ENCODE assay signal across 18 cellular contexts in genomic region chr10:132974886-132975881, GRCh38. TPM values are rescaled to one million over a fixed set of nuclear protein-coding genes. Genes with fewer than 3 reads are reported as not detected.
A peak's percentile ranks its signal among the peaks of the same experiment; 100 is the strongest.
DNase-seq lines count a peak whose midpoint lies in the region; ATAC-seq and TF ChIP-seq lines count a peak whose summit lies in the region.
"Had no signal": no experiment of that assay in that cellular context is flagged by ENCODE, and none has a peak within 500 bp of the region (broad histone marks: within the 10 kb centered on the region; RNA-seq: fewer than 3 reads in every experiment).

No MANE protein-coding gene starts in this region.

- H4K91ac ChIP-seq in IMR-90 (ENCODE audit: insufficient read depth, low read depth, low read length), result no peak overlapping the region

- TF ChIP-seq RAD21 in IMR-90 (IDR thresholded peaks at IDR 0.05; ENCODE audit: low read length), result no peak

- no peak for TF ChIP-seq POLR2A in IMR-90 (IDR thresholded peaks at IDR 0.05; ENCODE audit: low read depth, low read length)

- no peaks in the 10 kb centered on the region for H3K9me3 ChIP-seq in IMR-90 (ENCODE audit: control insufficient read depth, insufficient read depth, low read length)
- H3K9me3 ChIP-seq: neutrophil had no signal

- no peak overlapping the region for H2AK5ac ChIP-seq in IMR-90 (ENCODE audit: low read depth, low read length)

- H3K4me1 ChIP-seq in IMR-90 (ENCODE audit: control insufficient read depth, insufficient read depth, low read length), result no peaks in the 10 kb centered on the region

- H2AK9ac ChIP-seq in IMR-90 (replicated peaks; ENCODE audit: low read depth, low read length, poor library complexity), result peak overlapping the region; percentile 5

- TF ChIP-seq CTCF in IMR-90 (conservative IDR thresholded peaks at IDR 0.05; ENCODE audit: low read depth, low read length) (no peak), fibroblast of the aortic adventitia (IDR thresholded peaks at IDR 0.05; ENCODE audit: insufficient read depth, low read length) (no peak)

- no peak overlapping the region for H3K18ac ChIP-seq in IMR-90 (ENCODE audit: low read depth, low read length)

- no peak overlapping the region for H4K5ac ChIP-seq in IMR-90 (ENCODE audit: low read depth, low read length)

- no peaks in the 10 kb centered on the region for H3K4me1 Mint-ChIP-seq in activated T-helper 1 cell treated with anti-CD3 and anti-CD28 coated beads, Interleukin-12 subunit alpha, Interleukin-12 subunit beta, Interleukin-2, Interleukin-4 antibody, amounts not matched to agents 30 ng/mL and 10 ng/mL and 1 ng/mL, durations not matched to agents 14 hours and 24 hours and 36 hours (ENCODE audit: low read depth)

- no peak for ATAC-seq in activated CD4-positive, CD25-positive, alpha-beta regulatory T cell treated with anti-CD3 and anti-CD28 coated beads, Interleukin-2, amount 50 U/mL, for 24 hours
- ATAC-seq in IMR-90 (ENCODE audit: low read depth) (no peak; the same call in 1 of the 2 replicates), GM18519 (IDR thresholded peaks at IDR 0.05; ENCODE audit: low FRiP score, unreplicated experiment) (no peak)

- no peaks in the 10 kb centered on the region for H3K36me3 ChIP-seq in IMR-90 (ENCODE audit: control insufficient read depth, insufficient read depth, low read length)
- H3K36me3 ChIP-seq: neutrophil had no signal

- H2BK20ac ChIP-seq in IMR-90 (ENCODE audit: low read depth, low read length), result no peak overlapping the region

- H3K4me3 ChIP-seq in IMR-90 (ENCODE audit: insufficient read depth, low read depth, low read length), result no peak overlapping the region
- H3K4me3 ChIP-seq in fibroblast of the aortic adventitia (ENCODE audit: low read depth, low read length), result no peak overlapping the region

- no peak overlapping the region for H2BK120ac ChIP-seq in IMR-90 (ENCODE audit: low read depth, low read length)

- H3K79me1 ChIP-seq in IMR-90 (ENCODE audit: low read depth in 1 of 2, low read length in 2 of 2), result no peaks in the 10 kb centered on the region

- peaks cover 49% of the 10 kb centered on the region for H3K27me3 ChIP-seq in IMR-90 (ENCODE audit: control insufficient read depth, insufficient read depth, low read length)

- H3K9me1 ChIP-seq in IMR-90 (ENCODE audit: insufficient read depth, low read length), result no peaks in the 10 kb centered on the region

- H3K9ac ChIP-seq in IMR-90 (ENCODE audit: low read depth, low read length), result no peak overlapping the region

- dilution Hi-C loops in IMR-90 (cut with HindIII; ENCODE audit: low sequenced_read_pairs, unreplicated experiment), result no loop called here

- H4K20me1 ChIP-seq in IMR-90 (ENCODE audit: insufficient read depth, low read length), result no peaks in the 10 kb centered on the region

- no peak overlapping the region for H3K4me3 Mint-ChIP-seq in activated T-helper 1 cell treated with anti-CD3 and anti-CD28 coated beads, Interleukin-12 subunit alpha, Interleukin-12 subunit beta, Interleukin-2, Interleukin-4 antibody, amounts not matched to agents 30 ng/mL and 10 ng/mL and 1 ng/mL, durations not matched to agents 14 hours and 24 hours and 36 hours

- no peak overlapping the region for H3K27ac ChIP-seq in IMR-90 (ENCODE audit: insufficient read depth, low read length)
- H3K27ac ChIP-seq: 22Rv1, neutrophil had no signal

- no peak overlapping the region for H3K56ac ChIP-seq in IMR-90 (ENCODE audit: extremely low read depth, insufficient read depth, low read length)

- no peak overlapping the region for H2BK15ac ChIP-seq in IMR-90 (ENCODE audit: low read depth, low read length)

- POLR2A ChIA-PET in IMR-90 (lab: Charles Lee; ENCODE audit: unreplicated experiment), result no interaction called here

- peak; percentile 17 for DNase-seq in activated CD4-positive, CD25-positive, alpha-beta regulatory T cell treated with anti-CD3 and anti-CD28 coated beads, Interleukin-2, amount 50 U/mL, for 72 hours
- DNase-seq in IMR-90 (no peak), fibroblast of the aortic adventitia (ENCODE audit: low read depth) (peak; percentile 72), retina (peak; percentile 63), DMS79 treated with DMSO at 0.1 percent for 48 hours (lab: John Stamatoyannopoulos, UW) (no peak)
- no peak for DNase-seq in activated T-helper 1 cell treated with anti-CD3 and anti-CD28 coated beads, Interleukin-12 subunit alpha, Interleukin-12 subunit beta, Interleukin-2, Interleukin-4 antibody, amounts not matched to agents 30 ng/mL and 10 ng/mL and 1 ng/mL, durations not matched to agents 14 hours and 24 hours and 36 hours (ENCODE audit: low spot score)
- DNase-seq: activated CD4-positive, alpha-beta T cell treated with anti-CD3 and anti-CD28 coated beads for 48 hours; Calu3; KBM-7; NCI-H2171; NCI-H526 treated with DMSO at 0.1 percent for 48 hours; SHP77; stimulated activated CD4-positive, alpha-beta T cell treated with anti-CD3 and anti-CD28 coated beads, Interleukin-15, amount 100 ng/mL, for 24 hours had no signal

- H3K36me3 Mint-ChIP-seq in activated T-helper 1 cell treated with anti-CD3 and anti-CD28 coated beads, Interleukin-12 subunit alpha, Interleukin-12 subunit beta, Interleukin-2, Interleukin-4 antibody, amounts not matched to agents 30 ng/mL and 10 ng/mL and 1 ng/mL, durations not matched to agents 14 hours and 24 hours and 36 hours (ENCODE audit: low read depth), result no peaks in the 10 kb centered on the region

- no peaks in the 10 kb centered on the region for H3K9me3 Mint-ChIP-seq in activated T-helper 1 cell treated with anti-CD3 and anti-CD28 coated beads, Interleukin-12 subunit alpha, Interleukin-12 subunit beta, Interleukin-2, Interleukin-4 antibody, amounts not matched to agents 30 ng/mL and 10 ng/mL and 1 ng/mL, durations not matched to agents 14 hours and 24 hours and 36 hours
- H3K9me3 Mint-ChIP-seq: activated T-helper 2 cell treated with anti-CD3 and anti-CD28 coated beads, Interferon-gamma antibody, Interleukin-2, Interleukin-4, amounts not matched to agents 10 μg/mL and 5 μg/mL and 100 μg/mL, durations not matched to agents 14 hours and 24 hours and 36 hours had no signal

- WGBS in IMR-90 (ENCODE audit: extremely low coverage in 2 of 2, insufficient read length in 1 of 2), 2 experiments, result 31% methylated on average over 11 of the region's 33 CpGs; no CpG with 5 or more reads in 1 of the 2 experiments

- intact Hi-C loops in IMR-90 (cut with micrococcal nuclease), result no loop called here
- intact Hi-C loops in activated T-helper 1 cell treated with anti-CD3 and anti-CD28 coated beads, Interleukin-12 subunit alpha, Interleukin-12 subunit beta, Interleukin-2, Interleukin-4 antibody, amounts not matched to agents 30 ng/mL and 10 ng/mL and 1 ng/mL, durations not matched to agents 14 hours and 24 hours and 36 hours (cut with micrococcal nuclease), result no loop called here

- H4K8ac ChIP-seq in IMR-90 (ENCODE audit: low read depth in 2 of 2, low read length in 2 of 2), result no peak overlapping the region

- no peak overlapping the region for H3K4me2 ChIP-seq in IMR-90 (ENCODE audit: low read depth, low read length)

- H2AFZ ChIP-seq in IMR-90 (replicated peaks; ENCODE audit: low read length, poor library complexity), result peak overlapping the region; percentile 37

- no TSS peak for BruUV-seq in IMR-90 (replicated peaks; lab: Mats Ljungman, UMichigan)

- H2BK5ac ChIP-seq in IMR-90 (ENCODE audit: low read depth, low read length, poor library complexity, severe bottlenecking), result no peak overlapping the region

- in situ Hi-C loops in IMR-90 (cut with MboI; ENCODE audit: low sequenced_read_pairs), result no loop called here

- H3K27ac Mint-ChIP-seq in activated T-helper 1 cell treated with anti-CD3 and anti-CD28 coated beads, Interleukin-12 subunit alpha, Interleukin-12 subunit beta, Interleukin-2, Interleukin-4 antibody, amounts not matched to agents 30 ng/mL and 10 ng/mL and 1 ng/mL, durations not matched to agents 14 hours and 24 hours and 36 hours, result no peak overlapping the region
- H3K27ac Mint-ChIP-seq: activated T-helper 2 cell treated with anti-CD3 and anti-CD28 coated beads, Interferon-gamma antibody, Interleukin-2, Interleukin-4, amounts not matched to agents 10 μg/mL and 5 μg/mL and 100 μg/mL, durations not matched to agents 14 hours and 24 hours and 36 hours had no signal

- H3K27me3 Mint-ChIP-seq in activated T-helper 1 cell treated with anti-CD3 and anti-CD28 coated beads, Interleukin-12 subunit alpha, Interleukin-12 subunit beta, Interleukin-2, Interleukin-4 antibody, amounts not matched to agents 30 ng/mL and 10 ng/mL and 1 ng/mL, durations not matched to agents 14 hours and 24 hours and 36 hours (ENCODE audit: insufficient read depth), result peaks cover 3% of the 10 kb centered on the region

- CTCF ChIA-PET in IMR-90 (lab: Yijun Ruan, JAX), result no interaction called here

- H3K4ac ChIP-seq in IMR-90 (ENCODE audit: low read depth, low read length), result no peak overlapping the region

- no peak overlapping the region for H3K14ac ChIP-seq in IMR-90 (replicated peaks; ENCODE audit: low read depth, low read length)

- no peak overlapping the region for H3K23ac ChIP-seq in IMR-90 (ENCODE audit: low read depth, low read length)

TF ChIP-seq in IMR-90, 13 proteins besides CTCF, POLR2A, EP300 and RAD21 (continues in another document):
- TF ChIP-seq ELK1 (IDR thresholded peaks at IDR 0.05; ENCODE audit: borderline replicate concordance, low read depth, low read length) (no peak), RCOR1 (IDR thresholded peaks at IDR 0.05; ENCODE audit: insufficient replicate concordance, low read length) (no peak)

RNA-seq across cellular contexts. Expression of gene CFAP46, which starts 32.8 kb away (rescaled TPM):
- total RNA-seq in IMR-90 (2012; rRNA removed), result 1.3 and 1.7 TPM in 2 replicates
- polyA plus RNA-seq in IMR-90 (2012; rRNA removed), result 1.6 and 1.8 TPM in 2 replicates
- 1.0 and 1.3 TPM in 2 replicates for polyA plus RNA-seq in IMR-90 (2012; cell fraction: cytosol; rRNA removed)
- polyA plus RNA-seq in IMR-90 (2012; cell fraction: nucleus; rRNA removed; ENCODE audit: low replicate concordance), result 1.0 and 1.8 TPM in 2 replicates
- 0.09 and 1.5 TPM in 2 replicates for total RNA-seq in fibroblast of the aortic adventitia (ENCODE audit: low replicate concordance)
- not detected in 2 replicates for total RNA-seq in activated T-helper 1 cell treated with anti-CD3 and anti-CD28 coated beads, Interleukin-12 subunit alpha, Interleukin-12 subunit beta, Interleukin-2, Interleukin-4 antibody, amounts not matched to agents 30 ng/mL and 10 ng/mL and 1 ng/mL, durations not matched to agents 14 hours and 24 hours and 36 hours
- total RNA-seq: activated T-helper 2 cell treated with anti-CD3 and anti-CD28 coated beads, Interferon-gamma antibody, Interleukin-2, Interleukin-4, amounts not matched to agents 10 μg/mL and 5 μg/mL and 100 μg/mL, durations not matched to agents 14 hours and 24 hours and 36 hours; Calu3 had no signal

Comparison
In these comparisons a context has a peak if more than half of its experiments do, and no peak if none do; other contexts are left out.
1. DNase-seq: peak in activated CD4-positive, CD25-positive, alpha-beta regulatory T cell treated with anti-CD3 and anti-CD28 coated beads, Interleukin-2, amount 50 U/mL, for 72 hours (single experiment), fibroblast of the aortic adventitia (single experiment) and retina (single experiment); none in IMR-90 (single experiment), activated T-helper 1 cell treated with anti-CD3 and anti-CD28 coated beads, Interleukin-12 subunit alpha, Interleukin-12 subunit beta, Interleukin-2, Interleukin-4 antibody, amounts not matched to agents 30 ng/mL and 10 ng/mL and 1 ng/mL, durations not matched to agents 14 hours and 24 hours and 36 hours (single experiment) and DMS79 treated with DMSO at 0.1 percent for 48 hours (single experiment).